ENCODE assay signal across 15 cellular contexts in genomic region chr18:1906421-1906820, GRCh38.
DNase-seq lines count a peak whose midpoint lies in the region; ATAC-seq and TF ChIP-seq lines count a peak whose summit lies in the region.
"Had no signal": no experiment of that assay in that cellular context is flagged by ENCODE, and none has a peak within 500 bp of the region (broad histone marks: within the 10 kb centered on the region; RNA-seq: fewer than 3 reads in every experiment).

No MANE protein-coding gene starts in this region.

- no peak for ATAC-seq in HG02938 (IDR thresholded peaks at IDR 0.05; ENCODE audit: unreplicated experiment)
- ATAC-seq: GM23338 had no signal

- DNase-seq in HPDE6-E6E7 (ENCODE audit: extremely low spot score) (peak; percentile 2), NCI-H146 treated with DMSO at 0.1 percent for 48 hours (lab: John Stamatoyannopoulos, UW; ENCODE audit: unreplicated experiment) (peak; percentile 13), RWPE1 (ENCODE audit: low spot score) (peak; percentile 12), epithelial cell of esophagus (ENCODE audit: low read depth) (peak; percentile 65), Calu3 (no peak), NCI-H1436 treated with DMSO at 0.1 percent for 48 hours (lab: John Stamatoyannopoulos, UW) (no peak)
- no peak for DNase-seq in NK-92 treated with Interleukin-12 subunit alpha and Interleukin-12 subunit beta, amount 100 ng/mL, for 24 hours (lab: John Stamatoyannopoulos, UW)
- DNase-seq: ACHN; CD4-positive, CD25-positive, alpha-beta regulatory T cell; DMS79 treated with DMSO at 0.1 percent for 48 hours; EL; H9 had no signal

- no peaks in the 10 kb centered on the region for H3K27me3 Mint-ChIP-seq in Calu3 (ENCODE audit: unreplicated experiment)
- H3K27me3 Mint-ChIP-seq: CD4-positive, CD25-positive, alpha-beta regulatory T cell had no signal

- H3K27ac Mint-ChIP-seq in Calu3 (ENCODE audit: unreplicated experiment): no peak overlapping the region
- H3K27ac Mint-ChIP-seq: CD4-positive, CD25-positive, alpha-beta regulatory T cell; GM23338; H9 had no signal

- no peak overlapping the region for H3K27ac ChIP-seq in RWPE1
- H3K27ac ChIP-seq: BLaER1 treated with 17β-estradiol and CSF1 and Interleukin-3, amounts not matched to agents 10 nM and 100 nM had no signal

- H3K4me1 Mint-ChIP-seq in Calu3 (ENCODE audit: low read depth, unreplicated experiment): no peaks in the 10 kb centered on the region
- H3K4me1 Mint-ChIP-seq: CD4-positive, CD25-positive, alpha-beta regulatory T cell; GM23338; H9 had no signal

- CTCF ChIA-PET in RWPE1 (lab: Yijun Ruan, JAX): interaction anchor here (1.3 kb wide), 1 partner anchor 11 kb away, joined by 3 read pairs; no protein-coding TSS in a partner anchor
- CTCF ChIA-PET in Calu3 (lab: Charles Lee): no interaction called here

- no peak overlapping the region for H3K4me3 ChIP-seq in epithelial cell of esophagus (ENCODE audit: low read length)
- H3K4me3 ChIP-seq: BLaER1 treated with 17β-estradiol and CSF1 and Interleukin-3, amounts not matched to agents 10 nM and 100 nM; GM23338 had no signal

- TF ChIP-seq CTCF in RWPE1 (conservative IDR thresholded peaks at IDR 0.05; ENCODE audit: low read depth) (no peak), epithelial cell of esophagus (IDR thresholded peaks at IDR 0.05; ENCODE audit: insufficient read depth, low read depth, low read length, missing control alignments) (no peak), Calu3 (IDR thresholded peaks at IDR 0.05; ENCODE audit: unreplicated experiment) (no peak)

- intact Hi-C loops in Calu3 (cut with micrococcal nuclease; ENCODE audit: unreplicated experiment): no loop called here

- H3K4me3 Mint-ChIP-seq in Calu3 (ENCODE audit: low read depth, unreplicated experiment): no peak overlapping the region
- H3K4me3 Mint-ChIP-seq: CD4-positive, CD25-positive, alpha-beta regulatory T cell; GM23338; H9 had no signal

- H3K36me3 Mint-ChIP-seq in Calu3 (ENCODE audit: insufficient read depth, unreplicated experiment): no peaks in the 10 kb centered on the region
- H3K36me3 Mint-ChIP-seq: CD4-positive, CD25-positive, alpha-beta regulatory T cell had no signal

- peaks cover 3% of the 10 kb centered on the region for H3K9me3 Mint-ChIP-seq in Calu3 (ENCODE audit: low read depth, unreplicated experiment)

- POLR2A ChIA-PET in RWPE1 (lab: Yijun Ruan, JAX; ENCODE audit: low non-redundant PET): interaction anchor here (0.6 kb wide), 1 partner anchor 12 kb away, joined by 8 read pairs; no protein-coding TSS in a partner anchor

- BruUV-seq in Calu3 (replicated peaks; lab: Mats Ljungman, UMichigan): no TSS peak

Comparison
In these comparisons a context has a peak if more than half of its experiments do, and no peak if none do; other contexts are left out.
1. DNase-seq: peak in HPDE6-E6E7 (single experiment), NCI-H146 treated with DMSO at 0.1 percent for 48 hours (single experiment), RWPE1 (single experiment) and epithelial cell of esophagus (single experiment); none in Calu3 (single experiment), NK-92 treated with Interleukin-12 subunit alpha and Interleukin-12 subunit beta, amount 100 ng/mL, for 24 hours (single experiment) and NCI-H1436 treated with DMSO at 0.1 percent for 48 hours (single experiment).